In genomic region chr11:66744485-66745355, GRCh38 we compare ENCODE assay signal across 1 cellular context.
A peak's percentile ranks its signal among the peaks of the same experiment; 100 is the strongest.
TF ChIP-seq lines count a peak whose summit lies in the region.

No MANE protein-coding gene starts in this region.

TF ChIP-seq in K562, 482 proteins besides CTCF, POLR2A, EP300 and RAD21 (continued from another document and continues in another):
- TF ChIP-seq NR0B1 (IDR thresholded peaks at IDR 0.05; ENCODE audit: partially characterized antibody) (no peak), RB1 (IDR thresholded peaks at IDR 0.05; ENCODE audit: low read depth) (peak; percentile 90), ZNF707 (CRISPR knock-in tag; conservative IDR thresholded peaks at IDR 0.05) (no peak), CCNT2 (IDR thresholded peaks at IDR 0.05; ENCODE audit: borderline replicate concordance, extremely low read depth, insufficient read length, low read depth, low read length) (peak; percentile 57), KLF13 (tag; IDR thresholded peaks at IDR 0.05; ENCODE audit: borderline replicate concordance, low read depth) (0 out of 2 replicates have a peak, but pooled peaks have one; percentile 39), ZNF263 (CRISPR knock-in tag; IDR thresholded peaks at IDR 0.05; ENCODE audit: borderline replicate concordance) (peak; percentile 61), ZNF174 (CRISPR knock-in tag; IDR thresholded peaks at IDR 0.05) (no peak), ZBTB43 (CRISPR knock-in tag; IDR thresholded peaks at IDR 0.05) (no peak), ZNF717 (CRISPR knock-in tag; IDR thresholded peaks at IDR 0.05) (no peak), ARID4B (CRISPR knock-in tag; IDR thresholded peaks at IDR 0.05) (no peak), RBBP5 (IDR thresholded peaks at IDR 0.05; ENCODE audit: borderline replicate concordance, insufficient read depth, low read length, poor library complexity, severe bottlenecking) (peak; percentile 74), PCBP1 (IDR thresholded peaks at IDR 0.05; ENCODE audit: low read depth, low read length, poor library complexity, severe bottlenecking) (peak; percentile 26), DIDO1 (tag; IDR thresholded peaks at IDR 0.05; ENCODE audit: low read depth) (no peak), ZNF41 (CRISPR knock-in tag; conservative IDR thresholded peaks at IDR 0.05) (no peak), SNIP1 (IDR thresholded peaks at IDR 0.05; ENCODE audit: low read depth) (no peak), MEIS2 (IDR thresholded peaks at IDR 0.05; ENCODE audit: partially characterized antibody) (peak; percentile 94), SNRNP70 (optimal IDR thresholded peaks at IDR 0.05; ENCODE audit: low read depth, low read length) (no peak), GTF2F1 (IDR thresholded peaks at IDR 0.05; ENCODE audit: low read depth, low read length) (peak; percentile 76; the same call in 1 of the 2 replicates), SMARCE1 (IDR thresholded peaks at IDR 0.05) (peak; percentile 10; the same call in 1 of the 2 replicates), ZNF347 (CRISPR knock-in tag; IDR thresholded peaks at IDR 0.05; ENCODE audit: low read depth) (no peak), E4F1 (CRISPR knock-in tag; IDR thresholded peaks at IDR 0.05; ENCODE audit: borderline replicate concordance) (no peak), CREM (IDR thresholded peaks at IDR 0.05; ENCODE audit: low read depth) (0 out of 2 replicates have a peak, but pooled peaks have one; percentile 43), ZNF740 (CRISPR knock-in tag; IDR thresholded peaks at IDR 0.05) (peak; percentile 64), ZNF740 (tag; IDR thresholded peaks at IDR 0.05) (no peak), ZNF583 (CRISPR knock-in tag; IDR thresholded peaks at IDR 0.05) (no peak), JUND (IDR thresholded peaks at IDR 0.05; ENCODE audit: borderline replicate concordance, low read depth, low read length) (peak; percentile 36), JUND (tag; IDR thresholded peaks at IDR 0.05; ENCODE audit: borderline replicate concordance, low read depth, low read length) (peak; percentile 8; the same call in 1 of the 3 replicates), ZC3H4 (CRISPR knock-in tag; IDR thresholded peaks at IDR 0.05; ENCODE audit: borderline replicate concordance) (no peak), ZBTB49 (CRISPR knock-in tag; IDR thresholded peaks at IDR 0.05; ENCODE audit: borderline replicate concordance) (no peak), CXXC5 (CRISPR knock-in tag; IDR thresholded peaks at IDR 0.05) (peak; percentile 67), PHB2 (IDR thresholded peaks at IDR 0.05; ENCODE audit: low read depth) (no peak)
- TF ChIP-seq, protein P1, sequence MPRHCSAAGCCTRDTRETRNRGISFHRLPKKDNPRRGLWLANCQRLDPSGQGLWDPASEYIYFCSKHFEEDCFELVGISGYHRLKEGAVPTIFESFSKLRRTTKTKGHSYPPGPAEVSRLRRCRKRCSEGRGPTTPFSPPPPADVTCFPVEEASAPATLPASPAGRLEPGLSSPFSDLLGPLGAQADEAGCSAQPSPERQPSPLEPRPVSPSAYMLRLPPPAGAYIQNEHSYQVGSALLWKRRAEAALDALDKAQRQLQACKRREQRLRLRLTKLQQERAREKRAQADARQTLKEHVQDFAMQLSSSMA (CRISPR knock-in tag; IDR thresholded peaks at IDR 0.05): no peak
- TF ChIP-seq, protein P2, sequence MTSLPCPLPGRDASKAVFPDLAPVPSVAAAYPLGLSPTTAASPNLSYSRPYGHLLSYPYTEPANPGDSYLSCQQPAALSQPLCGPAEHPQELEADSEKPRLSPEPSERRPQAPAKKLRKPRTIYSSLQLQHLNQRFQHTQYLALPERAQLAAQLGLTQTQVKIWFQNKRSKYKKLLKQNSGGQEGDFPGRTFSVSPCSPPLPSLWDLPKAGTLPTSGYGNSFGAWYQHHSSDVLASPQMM (CRISPR knock-in tag; IDR thresholded peaks at IDR 0.05): no peak
- TF ChIP-seq, protein P3, sequence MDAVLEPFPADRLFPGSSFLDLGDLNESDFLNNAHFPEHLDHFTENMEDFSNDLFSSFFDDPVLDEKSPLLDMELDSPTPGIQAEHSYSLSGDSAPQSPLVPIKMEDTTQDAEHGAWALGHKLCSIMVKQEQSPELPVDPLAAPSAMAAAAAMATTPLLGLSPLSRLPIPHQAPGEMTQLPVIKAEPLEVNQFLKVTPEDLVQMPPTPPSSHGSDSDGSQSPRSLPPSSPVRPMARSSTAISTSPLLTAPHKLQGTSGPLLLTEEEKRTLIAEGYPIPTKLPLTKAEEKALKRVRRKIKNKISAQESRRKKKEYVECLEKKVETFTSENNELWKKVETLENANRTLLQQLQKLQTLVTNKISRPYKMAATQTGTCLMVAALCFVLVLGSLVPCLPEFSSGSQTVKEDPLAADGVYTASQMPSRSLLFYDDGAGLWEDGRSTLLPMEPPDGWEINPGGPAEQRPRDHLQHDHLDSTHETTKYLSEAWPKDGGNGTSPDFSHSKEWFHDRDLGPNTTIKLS (IDR thresholded peaks at IDR 0.05; ENCODE audit: borderline replicate concordance, low read depth): peak; percentile 79; the same call in 1 of the 2 replicates
- TF ChIP-seq, protein P4, sequence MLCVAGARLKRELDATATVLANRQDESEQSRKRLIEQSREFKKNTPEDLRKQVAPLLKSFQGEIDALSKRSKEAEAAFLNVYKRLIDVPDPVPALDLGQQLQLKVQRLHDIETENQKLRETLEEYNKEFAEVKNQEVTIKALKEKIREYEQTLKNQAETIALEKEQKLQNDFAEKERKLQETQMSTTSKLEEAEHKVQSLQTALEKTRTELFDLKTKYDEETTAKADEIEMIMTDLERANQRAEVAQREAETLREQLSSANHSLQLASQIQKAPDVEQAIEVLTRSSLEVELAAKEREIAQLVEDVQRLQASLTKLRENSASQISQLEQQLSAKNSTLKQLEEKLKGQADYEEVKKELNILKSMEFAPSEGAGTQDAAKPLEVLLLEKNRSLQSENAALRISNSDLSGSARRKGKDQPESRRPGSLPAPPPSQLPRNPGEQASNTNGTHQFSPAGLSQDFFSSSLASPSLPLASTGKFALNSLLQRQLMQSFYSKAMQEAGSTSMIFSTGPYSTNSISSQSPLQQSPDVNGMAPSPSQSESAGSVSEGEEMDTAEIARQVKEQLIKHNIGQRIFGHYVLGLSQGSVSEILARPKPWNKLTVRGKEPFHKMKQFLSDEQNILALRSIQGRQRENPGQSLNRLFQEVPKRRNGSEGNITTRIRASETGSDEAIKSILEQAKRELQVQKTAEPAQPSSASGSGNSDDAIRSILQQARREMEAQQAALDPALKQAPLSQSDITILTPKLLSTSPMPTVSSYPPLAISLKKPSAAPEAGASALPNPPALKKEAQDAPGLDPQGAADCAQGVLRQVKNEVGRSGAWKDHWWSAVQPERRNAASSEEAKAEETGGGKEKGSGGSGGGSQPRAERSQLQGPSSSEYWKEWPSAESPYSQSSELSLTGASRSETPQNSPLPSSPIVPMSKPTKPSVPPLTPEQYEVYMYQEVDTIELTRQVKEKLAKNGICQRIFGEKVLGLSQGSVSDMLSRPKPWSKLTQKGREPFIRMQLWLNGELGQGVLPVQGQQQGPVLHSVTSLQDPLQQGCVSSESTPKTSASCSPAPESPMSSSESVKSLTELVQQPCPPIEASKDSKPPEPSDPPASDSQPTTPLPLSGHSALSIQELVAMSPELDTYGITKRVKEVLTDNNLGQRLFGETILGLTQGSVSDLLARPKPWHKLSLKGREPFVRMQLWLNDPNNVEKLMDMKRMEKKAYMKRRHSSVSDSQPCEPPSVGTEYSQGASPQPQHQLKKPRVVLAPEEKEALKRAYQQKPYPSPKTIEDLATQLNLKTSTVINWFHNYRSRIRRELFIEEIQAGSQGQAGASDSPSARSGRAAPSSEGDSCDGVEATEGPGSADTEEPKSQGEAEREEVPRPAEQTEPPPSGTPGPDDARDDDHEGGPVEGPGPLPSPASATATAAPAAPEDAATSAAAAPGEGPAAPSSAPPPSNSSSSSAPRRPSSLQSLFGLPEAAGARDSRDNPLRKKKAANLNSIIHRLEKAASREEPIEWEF (CRISPR knock-in tag; IDR thresholded peaks at IDR 0.05): no peak
